Comparison of ENCODE assay signal across 1 cellular context in genomic region chr13:48593551-48593950, GRCh38.
TF ChIP-seq lines count a peak whose summit lies in the region.

No MANE protein-coding gene starts in this region.

TF ChIP-seq in WTC11, 78 proteins besides CTCF, POLR2A, EP300 and RAD21 (continued from another document):
- TF ChIP-seq, protein P1, sequence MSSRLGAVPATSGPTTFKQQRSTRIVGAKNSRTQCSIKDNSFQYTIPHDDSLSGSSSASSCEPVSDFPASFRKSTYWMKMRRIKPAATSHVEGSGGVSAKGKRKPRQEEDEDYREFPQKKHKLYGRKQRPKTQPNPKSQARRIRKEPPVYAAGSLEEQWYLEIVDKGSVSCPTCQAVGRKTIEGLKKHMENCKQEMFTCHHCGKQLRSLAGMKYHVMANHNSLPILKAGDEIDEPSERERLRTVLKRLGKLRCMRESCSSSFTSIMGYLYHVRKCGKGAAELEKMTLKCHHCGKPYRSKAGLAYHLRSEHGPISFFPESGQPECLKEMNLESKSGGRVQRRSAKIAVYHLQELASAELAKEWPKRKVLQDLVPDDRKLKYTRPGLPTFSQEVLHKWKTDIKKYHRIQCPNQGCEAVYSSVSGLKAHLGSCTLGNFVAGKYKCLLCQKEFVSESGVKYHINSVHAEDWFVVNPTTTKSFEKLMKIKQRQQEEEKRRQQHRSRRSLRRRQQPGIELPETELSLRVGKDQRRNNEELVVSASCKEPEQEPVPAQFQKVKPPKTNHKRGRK (CRISPR knock-in tag; IDR thresholded peaks at IDR 0.05; ENCODE audit: borderline replicate concordance), result no peak
- no peak for TF ChIP-seq ZNF138 (CRISPR knock-in tag; conservative IDR thresholded peaks at IDR 0.05)
- TF ChIP-seq ZNF263 (CRISPR knock-in tag; IDR thresholded peaks at IDR 0.05; ENCODE audit: low read depth), result no peak
- TF ChIP-seq ZBTB21 (CRISPR knock-in tag; IDR thresholded peaks at IDR 0.05; ENCODE audit: borderline replicate concordance), result no peak
- no peak for TF ChIP-seq FOXP4 (CRISPR knock-in tag; IDR thresholded peaks at IDR 0.05)
- no peak for TF ChIP-seq E2F1 (CRISPR knock-in tag; IDR thresholded peaks at IDR 0.05)
- TF ChIP-seq E2F4 (CRISPR knock-in tag; IDR thresholded peaks at IDR 0.05; ENCODE audit: borderline replicate concordance, low read depth), result no peak
- no peak for TF ChIP-seq PRDM15 (CRISPR knock-in tag; IDR thresholded peaks at IDR 0.05)
- TF ChIP-seq, protein P2, sequence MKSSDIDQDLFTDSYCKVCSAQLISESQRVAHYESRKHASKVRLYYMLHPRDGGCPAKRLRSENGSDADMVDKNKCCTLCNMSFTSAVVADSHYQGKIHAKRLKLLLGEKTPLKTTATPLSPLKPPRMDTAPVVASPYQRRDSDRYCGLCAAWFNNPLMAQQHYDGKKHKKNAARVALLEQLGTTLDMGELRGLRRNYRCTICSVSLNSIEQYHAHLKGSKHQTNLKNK (CRISPR knock-in tag; IDR thresholded peaks at IDR 0.05), result no peak
- TF ChIP-seq ZNF671 (CRISPR knock-in tag; IDR thresholded peaks at IDR 0.05), result no peak
- no peak for TF ChIP-seq ATF1 (CRISPR knock-in tag; IDR thresholded peaks at IDR 0.05)
- no peak for TF ChIP-seq ESRRA (CRISPR knock-in tag; IDR thresholded peaks at IDR 0.05; ENCODE audit: borderline replicate concordance)
- no peak for TF ChIP-seq ATF2 (CRISPR knock-in tag; IDR thresholded peaks at IDR 0.05; ENCODE audit: borderline replicate concordance, low read depth)
- TF ChIP-seq NR2C2 (CRISPR knock-in tag; IDR thresholded peaks at IDR 0.05), result no peak
TF ChIP-seq in WTC11: peak in this region for 0.
